ENCODE assay signal across 8 cellular contexts in genomic region chr17:6413073-6413472, GRCh38. TPM values are rescaled to one million over a fixed set of nuclear protein-coding genes. Genes with fewer than 3 reads are reported as not detected.
DNase-seq lines count a peak whose midpoint lies in the region; ATAC-seq and TF ChIP-seq lines count a peak whose summit lies in the region.

No MANE protein-coding gene starts in this region.

- no peaks in the 10 kb centered on the region for H3K4me1 ChIP-seq in stomach

- no peak overlapping the region for H3K4me3 ChIP-seq in WERI-Rb-1 (ENCODE audit: low read depth, low read length)
- H3K4me3 ChIP-seq in stomach, result no peak overlapping the region

- TF ChIP-seq POLR2A in stomach (IDR thresholded peaks at IDR 0.05), result no peak

- H3K36me3 Mint-ChIP-seq in activated CD4-positive, alpha-beta T cell treated with anti-CD3 and anti-CD28 coated beads for 36 hours (ENCODE audit: low read depth), result no peaks in the 10 kb centered on the region
- H3K36me3 Mint-ChIP-seq in activated CD4-positive, alpha-beta T cell treated with anti-CD3 and anti-CD28 coated beads, Interleukin-2, amount 10 ng/mL, durations not matched to agents 7 days and 5 days (ENCODE audit: low read depth), result no peaks in the 10 kb centered on the region
- H3K36me3 Mint-ChIP-seq in T-helper 2 cell treated with Interferon-gamma antibody and Interleukin-4, amounts not matched to agents 5 μg/mL and 100 μg/mL, for 36 hours (ENCODE audit: low read depth), result no peaks in the 10 kb centered on the region

- WGBS in stomach, 5 donors, result 88 to 95% (median 91%) methylated on average over 1 of the region's 1 CpG

- H3K27me3 ChIP-seq in WERI-Rb-1 (ENCODE audit: insufficient read depth, low read depth, severe bottlenecking) (no peaks in the 10 kb centered on the region), stomach (peaks cover 0 to 77% (median 7%) of the 10 kb centered on the region in 3 donors)

- H3K36me3 ChIP-seq in WERI-Rb-1 (no peaks in the 10 kb centered on the region), stomach (no peaks in the 10 kb centered on the region)

- peak; percentile 55 for ATAC-seq in activated CD4-positive, alpha-beta T cell treated with anti-CD3 and anti-CD28 coated beads for 36 hours
- ATAC-seq in left lobe of liver, result peak; percentile 68

- H3K9me3 ChIP-seq in WERI-Rb-1 (ENCODE audit: severe bottlenecking) (peaks cover 7% of the 10 kb centered on the region), stomach (no peaks in the 10 kb centered on the region)

- intact Hi-C loops in activated CD4-positive, alpha-beta T cell treated with anti-CD3 and anti-CD28 coated beads for 36 hours (cut with DNase I, micrococcal nuclease), result loop anchor here (1.0 to 5.0 kb wide), 3 partner anchors 126 to 821 kb away; partner anchors contain the start of gene WSCD1 (in 1 of the 2)
- intact Hi-C loops in stomach (cut with DNase I; ENCODE audit: low total_unique reads), result no loop called here

- H3K9me3 Mint-ChIP-seq in activated CD4-positive, alpha-beta T cell treated with anti-CD3 and anti-CD28 coated beads for 36 hours (ENCODE audit: low read depth), result no peaks in the 10 kb centered on the region
- H3K9me3 Mint-ChIP-seq in activated CD4-positive, alpha-beta T cell treated with anti-CD3 and anti-CD28 coated beads, Interleukin-2, amount 10 ng/mL, durations not matched to agents 7 days and 5 days, result no peaks in the 10 kb centered on the region
- no peaks in the 10 kb centered on the region for H3K9me3 Mint-ChIP-seq in T-helper 2 cell treated with Interferon-gamma antibody and Interleukin-4, amounts not matched to agents 5 μg/mL and 100 μg/mL, for 36 hours

- H3K27ac Mint-ChIP-seq in activated CD4-positive, alpha-beta T cell treated with anti-CD3 and anti-CD28 coated beads for 36 hours, result no peak overlapping the region
- H3K27ac Mint-ChIP-seq in activated CD4-positive, alpha-beta T cell treated with anti-CD3 and anti-CD28 coated beads, Interleukin-2, amount 10 ng/mL, durations not matched to agents 7 days and 5 days, result no peak overlapping the region
- no peak overlapping the region for H3K27ac Mint-ChIP-seq in T-helper 2 cell treated with Interferon-gamma antibody and Interleukin-4, amounts not matched to agents 5 μg/mL and 100 μg/mL, for 36 hours

- peaks cover 7% of the 10 kb centered on the region for H3K27me3 Mint-ChIP-seq in activated CD4-positive, alpha-beta T cell treated with anti-CD3 and anti-CD28 coated beads for 36 hours
- H3K27me3 Mint-ChIP-seq in activated CD4-positive, alpha-beta T cell treated with anti-CD3 and anti-CD28 coated beads, Interleukin-2, amount 10 ng/mL, durations not matched to agents 7 days and 5 days, result peaks cover 3% of the 10 kb centered on the region
- peaks cover 4% of the 10 kb centered on the region for H3K27me3 Mint-ChIP-seq in T-helper 2 cell treated with Interferon-gamma antibody and Interleukin-4, amounts not matched to agents 5 μg/mL and 100 μg/mL, for 36 hours (ENCODE audit: low read depth)

- POLR2A ChIA-PET in activated CD4-positive, alpha-beta T cell treated with anti-CD3 and anti-CD28 coated beads for 36 hours (lab: Charles Lee), result no interaction called here
- POLR2A ChIA-PET in activated CD4-positive, alpha-beta T cell treated with anti-CD3 and anti-CD28 coated beads, Interleukin-2, amount 10 ng/mL, durations not matched to agents 7 days and 5 days (lab: Charles Lee), result no interaction called here

- TF ChIP-seq EP300 in stomach (IDR thresholded peaks at IDR 0.05), result no peak

- no peaks in the 10 kb centered on the region for H3K4me1 Mint-ChIP-seq in activated CD4-positive, alpha-beta T cell treated with anti-CD3 and anti-CD28 coated beads for 36 hours
- no peaks in the 10 kb centered on the region for H3K4me1 Mint-ChIP-seq in activated CD4-positive, alpha-beta T cell treated with anti-CD3 and anti-CD28 coated beads, Interleukin-2, amount 10 ng/mL, durations not matched to agents 7 days and 5 days
- no peaks in the 10 kb centered on the region for H3K4me1 Mint-ChIP-seq in T-helper 2 cell treated with Interferon-gamma antibody and Interleukin-4, amounts not matched to agents 5 μg/mL and 100 μg/mL, for 36 hours (ENCODE audit: low read depth)

- peak; percentile 21; the same call in 1 of the 2 replicates for TF ChIP-seq CTCF in WERI-Rb-1 (IDR thresholded peaks at IDR 0.05; ENCODE audit: low read depth, low read length)
- no peak for TF ChIP-seq CTCF in stomach (IDR thresholded peaks at IDR 0.05)

- H3K4me3 Mint-ChIP-seq in activated CD4-positive, alpha-beta T cell treated with anti-CD3 and anti-CD28 coated beads for 36 hours, result no peak overlapping the region
- H3K4me3 Mint-ChIP-seq in activated CD4-positive, alpha-beta T cell treated with anti-CD3 and anti-CD28 coated beads, Interleukin-2, amount 10 ng/mL, durations not matched to agents 7 days and 5 days, result no peak overlapping the region
- H3K4me3 Mint-ChIP-seq in T-helper 2 cell treated with Interferon-gamma antibody and Interleukin-4, amounts not matched to agents 5 μg/mL and 100 μg/mL, for 36 hours, result no peak overlapping the region

- no peak for DNase-seq in activated CD4-positive, alpha-beta T cell treated with anti-CD3 and anti-CD28 coated beads for 36 hours
- DNase-seq in activated CD4-positive, alpha-beta T cell treated with anti-CD3 and anti-CD28 coated beads, Interleukin-2, amount 10 ng/mL, durations not matched to agents 7 days and 5 days, result no peak
- DNase-seq in NCI-H1417 treated with DMSO at 0.1 percent for 48 hours (lab: John Stamatoyannopoulos, UW) (peak; percentile 5), WERI-Rb-1 (no peak), left lobe of liver (ENCODE audit: low spot score) (no peak), stomach (no peak)
- no peak for DNase-seq in activated CD8-positive, alpha-beta memory T cell treated with anti-CD3 and anti-CD28 coated beads for 24 hours
- no peak for DNase-seq in T-helper 2 cell treated with Interferon-gamma antibody and Interleukin-4, amounts not matched to agents 5 μg/mL and 100 μg/mL, for 36 hours (ENCODE audit: low spot score)

- no peak overlapping the region for H3K27ac ChIP-seq in WERI-Rb-1
- H3K27ac ChIP-seq in stomach, result no peak overlapping the region

- CTCF ChIA-PET in activated CD4-positive, alpha-beta T cell treated with anti-CD3 and anti-CD28 coated beads for 36 hours (lab: Charles Lee), result interaction anchor here (0.6 to 1.1 kb wide), 9 partner anchors 15 to 826 kb away, joined by 3 to 4 read pairs (median 4); no protein-coding TSS in a partner anchor
- CTCF ChIA-PET in activated CD4-positive, alpha-beta T cell treated with anti-CD3 and anti-CD28 coated beads, Interleukin-2, amount 10 ng/mL, durations not matched to agents 7 days and 5 days (lab: Charles Lee), result interaction anchor here (1.1 kb wide), 1 partner anchor 826 kb away, joined by 3 read pairs; no protein-coding TSS in a partner anchor

RNA-seq across cellular contexts. Expression of gene AIPL1, which starts 21.8 kb away (rescaled TPM):
- total RNA-seq in activated CD4-positive, alpha-beta T cell treated with anti-CD3 and anti-CD28 coated beads for 36 hours, result not detected
- not detected for total RNA-seq in activated CD4-positive, alpha-beta T cell treated with anti-CD3 and anti-CD28 coated beads, Interleukin-2, amount 10 ng/mL, durations not matched to agents 7 days and 5 days
- total RNA-seq in left lobe of liver (not detected), stomach (not detected)
- not detected for polyA plus RNA-seq in stomach

RNA-seq across cellular contexts. Expression of gene PIMREG, which starts 31.2 kb away (rescaled TPM):
- total RNA-seq in activated CD4-positive, alpha-beta T cell treated with anti-CD3 and anti-CD28 coated beads for 36 hours, result 10 to 100 TPM in 1 of 2 experiments, 1 to 10 TPM in 1; 8.4 to 10.0 TPM
- 10 to 100 TPM; 16.4 to 22.0 TPM for total RNA-seq in activated CD4-positive, alpha-beta T cell treated with anti-CD3 and anti-CD28 coated beads, Interleukin-2, amount 10 ng/mL, durations not matched to agents 7 days and 5 days
- total RNA-seq in left lobe of liver (0.23 TPM), stomach (1 to 10 TPM in 3 of 5 donors, under 1 TPM in 2; 0.87 to 8.5 (median 1.8) TPM)
- 1 to 10 TPM in 2 of 3 donors, under 1 TPM in 1; 0.76 to 3.1 (median 2.1) TPM for polyA plus RNA-seq in stomach
